ENCODE assay signal across 10 cellular contexts in the genomic region with DNA sequence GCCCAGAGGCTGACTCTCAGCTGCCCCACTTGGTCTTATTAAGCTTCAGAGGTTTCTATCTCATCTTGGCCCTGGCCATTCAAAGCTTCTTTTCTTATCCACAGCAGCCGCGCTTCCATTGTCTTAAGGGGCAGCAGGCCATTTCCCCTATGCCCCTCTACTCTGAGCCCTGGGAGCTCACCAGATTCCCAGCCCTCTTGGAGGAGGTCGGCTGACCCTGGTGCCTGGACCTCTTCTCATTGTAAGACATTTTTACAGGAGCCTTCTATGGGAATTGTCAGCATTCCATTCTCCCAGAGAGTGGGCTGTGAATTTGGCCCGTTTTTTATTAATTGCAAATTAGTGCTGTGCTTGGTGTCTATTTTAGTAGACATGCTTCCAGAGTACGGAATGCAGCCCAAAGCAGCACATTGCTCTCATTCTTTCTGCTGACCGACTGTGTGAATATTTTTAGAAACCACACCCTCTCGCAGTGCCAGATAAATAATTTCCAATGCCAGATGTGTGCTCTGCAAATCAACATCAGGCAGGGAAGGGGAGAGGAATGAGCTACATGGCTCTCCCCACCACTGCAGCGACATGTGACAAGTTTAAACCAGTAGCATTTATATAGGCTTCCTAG. TPM values are rescaled to one million over a fixed set of nuclear protein-coding genes. Genes with fewer than 3 reads are reported as not detected.
DNase-seq lines count a peak whose midpoint lies in the region; ATAC-seq and TF ChIP-seq lines count a peak whose summit lies in the region.
"Had no signal": no experiment of that assay in that cellular context is flagged by ENCODE, and none has a peak within 500 bp of the region (broad histone marks: within the 10 kb centered on the region; RNA-seq: fewer than 3 reads in every experiment).

No MANE protein-coding gene starts in this region.

- no peak overlapping the region for H3K27ac Mint-ChIP-seq in activated naive CD8-positive, alpha-beta T cell treated with anti-CD3 and anti-CD28 coated beads for 36 hours

- H3K4me1 Mint-ChIP-seq in activated naive CD8-positive, alpha-beta T cell treated with anti-CD3 and anti-CD28 coated beads for 36 hours = no peaks in the 10 kb centered on the region

- no peak for TF ChIP-seq CTCF in HFF-Myc (IDR thresholded peaks at IDR 0.05; ENCODE audit: low read depth, low read length, missing control alignments)
- TF ChIP-seq CTCF in dorsolateral prefrontal cortex (IDR thresholded peaks at IDR 0.05 in 54 of 56, conservative IDR thresholded peaks at IDR 0.05 in 2 of 56; ENCODE audit: low read depth in 1 of 56, partially characterized antibody in 56 of 56) = no peak
- no peak for TF ChIP-seq CTCF in testis (IDR thresholded peaks at IDR 0.05)

- no peak for TF ChIP-seq POLR2A in testis (IDR thresholded peaks at IDR 0.05)

- no peaks in the 10 kb centered on the region for H3K36me3 ChIP-seq in testis (ENCODE audit: low read depth, missing control alignments)

- ATAC-seq in left lobe of liver = peak; percentile 31
- no peak for ATAC-seq in HG03469 (IDR thresholded peaks at IDR 0.05; ENCODE audit: unreplicated experiment)
- no peak for ATAC-seq in HG03135 (IDR thresholded peaks at IDR 0.05; ENCODE audit: unreplicated experiment)

- no peaks in the 10 kb centered on the region for H3K36me3 Mint-ChIP-seq in activated naive CD8-positive, alpha-beta T cell treated with anti-CD3 and anti-CD28 coated beads for 36 hours

- H3K4me3 ChIP-seq in HFF-Myc (replicated peaks; ENCODE audit: low read depth, low read length) = no peak overlapping the region
- peak overlapping the region in 5 of 59 donors; percentile 7 to 18 (median 9) for H3K4me3 ChIP-seq in dorsolateral prefrontal cortex
- no peak overlapping the region for H3K4me3 ChIP-seq in testis

- no peaks in the 10 kb centered on the region for H3K9me3 ChIP-seq in testis

- H3K27me3 ChIP-seq in dorsolateral prefrontal cortex (no peaks in the 10 kb centered on the region), testis (no peaks in the 10 kb centered on the region)

- no peaks in the 10 kb centered on the region for H3K9me3 Mint-ChIP-seq in activated naive CD8-positive, alpha-beta T cell treated with anti-CD3 and anti-CD28 coated beads for 36 hours

- peaks cover 35% of the 10 kb centered on the region for H3K27me3 Mint-ChIP-seq in activated naive CD8-positive, alpha-beta T cell treated with anti-CD3 and anti-CD28 coated beads for 36 hours

- intact Hi-C loops in dorsolateral prefrontal cortex (cut with DNase I) (loop anchor here in 1 of 2 donors (5.0 kb wide), 1 partner anchor 57 kb away; a partner anchor contains a TSS), testis (cut with DNase I; ENCODE audit: low total_unique reads) (no loop called here)

- H3K27ac ChIP-seq in dorsolateral prefrontal cortex = peak overlapping the region; percentile 14 to 100 (median 96)
- peak overlapping the region in 1 of 2 donors; percentile 26 for H3K27ac ChIP-seq in testis

- 38 to 53% methylated on average over 8 of the region's 8 CpGs for WGBS in testis, 2 donors

- no peak overlapping the region for H3K4me3 Mint-ChIP-seq in activated naive CD8-positive, alpha-beta T cell treated with anti-CD3 and anti-CD28 coated beads for 36 hours

- peaks cover 7% of the 10 kb centered on the region for H3K4me1 ChIP-seq in testis

- DNase-seq in HFF-Myc (ENCODE audit: extremely low read depth, low read depth) = peak; percentile 57
- no peak for DNase-seq in dorsolateral prefrontal cortex
- DNase-seq in left lobe of liver (ENCODE audit: low spot score) = no peak
- peak; percentile 38 for DNase-seq in testis
- DNase-seq in activated naive CD8-positive, alpha-beta T cell treated with anti-CD3 and anti-CD28 coated beads for 36 hours = no peak
- no peak for DNase-seq in activated naive CD4-positive, alpha-beta T cell (lab: John Stamatoyannopoulos, UW)
- DNase-seq: NCI-H748 treated with DMSO at 0.1 percent for 48 hours had no signal

RNA-seq across cellular contexts. Expression of a gene that starts 58.5 kb away (rescaled TPM):
- total RNA-seq in dorsolateral prefrontal cortex (100 to 1,000 TPM in 82 of 120 experiments, 10 to 100 TPM in 38; 44.5 to 165 (median 114) TPM), left lobe of liver (3.4 TPM), testis (1 to 10 TPM; 6.6 to 8.2 TPM)
- 9.1 TPM for polyA plus RNA-seq in testis (ENCODE audit: insufficient read depth, low read depth, low replicate concordance)
- not detected for total RNA-seq in activated naive CD8-positive, alpha-beta T cell treated with anti-CD3 and anti-CD28 coated beads for 36 hours
- total RNA-seq: T-helper 2 cell treated with Interferon-gamma antibody and Interleukin-4, amounts not matched to agents 100 ng/mL and 5 ng/mL, for 36 hours had no signal

Comparison
In these comparisons a context has a peak if more than half of its experiments do, and no peak if none do; other contexts are left out.
1. DNase-seq: peak in HFF-Myc (single experiment) and testis (single experiment); none in dorsolateral prefrontal cortex (0 of 10), left lobe of liver (single experiment), activated naive CD8-positive, alpha-beta T cell treated with anti-CD3 and anti-CD28 coated beads for 36 hours (single experiment) and activated naive CD4-positive, alpha-beta T cell (0 of 4).
2. RNA of a gene that starts 58.5 kb away (total RNA-seq): 44.5 to 165 TPM in dorsolateral prefrontal cortex; 6.6 to 8.2 TPM in testis, 3.4 TPM in left lobe of liver (single experiment) and not detected in activated naive CD8-positive, alpha-beta T cell treated with anti-CD3 and anti-CD28 coated beads for 36 hours; every median in the first group is over 4 times any median in the second.